In the genomic region with DNA sequence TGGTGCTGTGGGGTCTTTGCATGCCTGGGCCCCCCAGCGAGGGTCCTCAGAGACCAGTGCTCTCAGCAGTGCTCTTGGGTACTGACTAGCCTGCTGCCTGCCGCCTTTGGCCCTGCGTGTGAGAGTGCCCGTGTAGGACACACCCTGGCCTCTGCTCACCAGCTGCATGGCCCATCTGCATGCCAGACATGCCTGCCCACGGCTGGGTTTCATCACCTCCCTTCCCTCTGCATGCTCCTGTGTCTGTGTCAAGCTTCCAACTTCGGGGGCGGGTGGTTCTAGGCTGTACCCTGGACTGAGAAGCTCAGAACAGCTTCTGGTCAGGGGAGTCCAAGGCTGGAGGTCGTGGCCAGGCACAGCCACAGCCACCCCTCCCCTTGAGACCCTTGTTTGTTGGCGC, we compare ENCODE assay signal across 15 cellular contexts. TPM values are rescaled to one million over a fixed set of nuclear protein-coding genes. Genes with fewer than 3 reads are reported as not detected.
A peak's percentile ranks its signal among the peaks of the same experiment; 100 is the strongest.
DNase-seq lines count a peak whose midpoint lies in the region; ATAC-seq and TF ChIP-seq lines count a peak whose summit lies in the region.
"Had no signal": no experiment of that assay in that cellular context is flagged by ENCODE, and none has a peak within 500 bp of the region (broad histone marks: within the 10 kb centered on the region; RNA-seq: fewer than 3 reads in every experiment).

No MANE protein-coding gene starts in this region.

- H3K27ac Mint-ChIP-seq in MCF 10A (ENCODE audit: low read depth, unreplicated experiment) (peak overlapping the region; percentile 59), GM23338 (no peak overlapping the region)
- H3K27ac Mint-ChIP-seq: activated B cell treated with CpG ODN at 0.5 μM for 24 hours; activated naive CD4-positive, alpha-beta T cell treated with anti-CD3 and anti-CD28 coated beads, Interleukin-2, amount 50 U/mL, for 24 hours had no signal

- H3K4me1 Mint-ChIP-seq in MCF 10A (ENCODE audit: insufficient read depth, unreplicated experiment) = peaks cover 19% of the 10 kb centered on the region
- 0 out of 3 replicates have a peak, but pooled peaks cover 5% of the 10 kb centered on the region for H3K4me1 Mint-ChIP-seq in GM23338
- H3K4me1 Mint-ChIP-seq: activated B cell treated with CpG ODN at 0.5 μM for 24 hours; activated naive CD4-positive, alpha-beta T cell treated with anti-CD3 and anti-CD28 coated beads, Interleukin-2, amount 50 U/mL, for 24 hours had no signal

- H3K9me3 ChIP-seq in suprapubic skin = no peaks in the 10 kb centered on the region

- no peaks in the 10 kb centered on the region for H3K9me2 ChIP-seq in GM23338 (ENCODE audit: insufficient read depth)

- no peak for TF ChIP-seq EP300 in suprapubic skin (IDR thresholded peaks at IDR 0.05)

- 55% methylated on average over 7 of the region's 9 CpGs for WGBS in suprapubic skin

- ATAC-seq in left ventricle myocardium superior (peak; percentile 70), GM23338 (no peak)

- no peak for TF ChIP-seq CTCF in MCF 10A (IDR thresholded peaks at IDR 0.05; ENCODE audit: unreplicated experiment)
- TF ChIP-seq CTCF in suprapubic skin (IDR thresholded peaks at IDR 0.05) = no peak
- no peak for TF ChIP-seq CTCF in GM23338 (conservative IDR thresholded peaks at IDR 0.05; ENCODE audit: low read depth in 2 of 2)

- no peaks in the 10 kb centered on the region for H3K79me2 ChIP-seq in GM23338 (replicated peaks; ENCODE audit: insufficient read depth)

- H3K27me3 ChIP-seq in suprapubic skin = no peaks in the 10 kb centered on the region
- H3K27me3 ChIP-seq in GM23338 (ENCODE audit: insufficient read depth) = no peaks in the 10 kb centered on the region

- H3K27me3 Mint-ChIP-seq in MCF 10A (ENCODE audit: insufficient read depth, unreplicated experiment) = no peaks in the 10 kb centered on the region
- H3K27me3 Mint-ChIP-seq in GM23338 (ENCODE audit: insufficient read depth, low read depth, poor library complexity) = peaks cover 8% of the 10 kb centered on the region
- H3K27me3 Mint-ChIP-seq: activated B cell treated with CpG ODN at 0.5 μM for 24 hours; activated naive CD4-positive, alpha-beta T cell treated with anti-CD3 and anti-CD28 coated beads, Interleukin-2, amount 50 U/mL, for 24 hours had no signal

- H3K9me3 Mint-ChIP-seq in MCF 10A (ENCODE audit: unreplicated experiment) (no peaks in the 10 kb centered on the region), GM23338 (no peaks in the 10 kb centered on the region)
- H3K9me3 Mint-ChIP-seq: activated B cell treated with CpG ODN at 0.5 μM for 24 hours; activated naive CD4-positive, alpha-beta T cell treated with anti-CD3 and anti-CD28 coated beads, Interleukin-2, amount 50 U/mL, for 24 hours had no signal

- no peaks in the 10 kb centered on the region for H3F3A ChIP-seq in GM23338 (replicated peaks; ENCODE audit: low read depth)

- H3K36me3 ChIP-seq in suprapubic skin (peaks cover 23% of the 10 kb centered on the region), GM23338 (ENCODE audit: insufficient read depth) (0 out of 2 replicates have a peak, but pooled peaks cover 3% of the 10 kb centered on the region)

- DNase-seq in HCEC 1CT = peak; percentile 4
- peak; percentile 59 for DNase-seq in MCF 10A (ENCODE audit: unreplicated experiment)
- DNase-seq in left ventricle myocardium superior = peak; percentile 42
- no peak for DNase-seq in suprapubic skin (ENCODE audit: low spot score in 2 of 2)
- no peak for DNase-seq in DMS114 treated with DMSO at 0.1 percent for 48 hours (lab: John Stamatoyannopoulos, UW; ENCODE audit: unreplicated experiment)
- DNase-seq in GM23338 (ENCODE audit: low spot score) = no peak
- DNase-seq in stimulated activated CD4-positive, alpha-beta T cell treated with anti-CD3 and anti-CD28 coated beads, Interleukin-4, amount 100 ng/mL, for 4 hours = no peak
- DNase-seq: activated B cell treated with CpG ODN at 0.5 μM for 24 hours, GF-D8, mesendoderm, NCI-H1436, NCI-H446 treated with DMSO at 0.1 percent for 48 hours, SW 1271 had no signal

- H3K4me3 Mint-ChIP-seq in MCF 10A (ENCODE audit: unreplicated experiment) (no peak overlapping the region), GM23338 (no peak overlapping the region)
- H3K4me3 Mint-ChIP-seq: activated B cell treated with CpG ODN at 0.5 μM for 24 hours; activated naive CD4-positive, alpha-beta T cell treated with anti-CD3 and anti-CD28 coated beads, Interleukin-2, amount 50 U/mL, for 24 hours had no signal

- CTCF ChIA-PET in MCF 10A (lab: Yijun Ruan, JAX) = interaction anchor here (0.6 to 1.0 kb wide), 2 partner anchors 33 to 60 kb away, joined by 3 to 4 read pairs; no protein-coding TSS in a partner anchor

- peaks cover 28% of the 10 kb centered on the region for H3K36me3 Mint-ChIP-seq in MCF 10A (ENCODE audit: insufficient read depth, unreplicated experiment)
- peaks cover 28% of the 10 kb centered on the region for H3K36me3 Mint-ChIP-seq in GM23338 (ENCODE audit: low read depth)
- H3K36me3 Mint-ChIP-seq: activated naive CD4-positive, alpha-beta T cell treated with anti-CD3 and anti-CD28 coated beads, Interleukin-2, amount 50 U/mL, for 24 hours had no signal

- intact Hi-C loops in MCF 10A (cut with micrococcal nuclease) (no loop called here), left ventricle myocardium superior (cut with micrococcal nuclease) (no loop called here)

- no TSS peak for BruUV-seq in MCF 10A (replicated peaks; lab: Mats Ljungman, UMichigan)

- no peak for TF ChIP-seq POLR2A in suprapubic skin (IDR thresholded peaks at IDR 0.05)

- H2AFZ ChIP-seq in GM23338 = no peak overlapping the region

- POLR2A ChIA-PET in MCF 10A (lab: Yijun Ruan, JAX) = interaction anchor here (0.9 to 2.3 kb wide), 5 partner anchors 14 to 69 kb away, joined by 3 to 14 read pairs (median 5); a partner anchor contains a TSS

- peak overlapping the region; percentile 72 for H3K27ac ChIP-seq in suprapubic skin
- no peak overlapping the region for H3K27ac ChIP-seq in GM23338 (ENCODE audit: low read depth)
- H3K27ac ChIP-seq: KMS-11 had no signal

- no peak overlapping the region for H3K4me2 ChIP-seq in GM23338
- H3K4me2 ChIP-seq: KMS-11 had no signal

- peaks cover 2% of the 10 kb centered on the region; the same call in 1 of the 2 replicates for H4K20me1 ChIP-seq in GM23338 (replicated peaks; ENCODE audit: insufficient read depth)

- H3K4me1 ChIP-seq in suprapubic skin = peaks cover 47% of the 10 kb centered on the region
- H3K4me1 ChIP-seq in GM23338 (ENCODE audit: insufficient read depth) = no peaks in the 10 kb centered on the region

- H3K4me3 ChIP-seq in suprapubic skin (no peak overlapping the region), GM23338 (no peak overlapping the region)

TF ChIP-seq in GM23338, 12 proteins besides CTCF, POLR2A, EP300 and RAD21:
- no peak for TF ChIP-seq EZH2phosphoT487 (IDR thresholded peaks at IDR 0.05; ENCODE audit: unreplicated experiment)

RNA-seq across cellular contexts. Expression of a gene that starts 56.9 kb away (rescaled TPM):
- total RNA-seq in MCF 10A (2022) (67.2 and 87.1 TPM in 2 replicates), left ventricle myocardium superior (7.0 TPM), suprapubic skin (100 to 1,000 TPM; 209 to 373 (median 289) TPM)
- total RNA-seq in GM23338 (2014; rRNA removed; shearing (Covaris generic)) = 154 and 173 TPM in 2 replicates
- polyA plus RNA-seq in GM23338 (2016; fragmentation: Nextera tagmentation; extraction: Ambion mirVana) = 48.7 and 52.4 TPM in 2 replicates
- total RNA-seq: activated B cell treated with CpG ODN at 0.5 μM for 24 hours had no signal

Comparison
In these comparisons a context has a peak if more than half of its experiments do, and no peak if none do; other contexts are left out.
1. DNase-seq: peak in HCEC 1CT (single experiment), MCF 10A (single experiment) and left ventricle myocardium superior (single experiment); none in suprapubic skin (0 of 2), DMS114 treated with DMSO at 0.1 percent for 48 hours (single experiment), GM23338 (single experiment) and stimulated activated CD4-positive, alpha-beta T cell treated with anti-CD3 and anti-CD28 coated beads, Interleukin-4, amount 100 ng/mL, for 4 hours (0 of 2).